In genomic region chrX:70552174-70552704, GRCh38 we compare ENCODE assay signal across 18 cellular contexts.
A peak's percentile ranks its signal among the peaks of the same experiment; 100 is the strongest.
DNase-seq lines count a peak whose midpoint lies in the region; ATAC-seq, FAIRE-seq and TF ChIP-seq lines count a peak whose summit lies in the region.
"Had no signal": no experiment of that assay in that cellular context is flagged by ENCODE, and none has a peak within 500 bp of the region (broad histone marks: within the 10 kb centered on the region; RNA-seq: fewer than 3 reads in every experiment).

No MANE protein-coding gene starts in this region.

- TF ChIP-seq POLR2A in NB4 (IDR thresholded peaks at IDR 0.05; ENCODE audit: extremely low read depth, insufficient read length) (no peak), body of pancreas (IDR thresholded peaks at IDR 0.05) (peak in 1 of 3 donors; percentile 16)

- POLR2A ChIA-PET in HEK293 (lab: Yijun Ruan, JAX): no interaction called here

- H3K9me3 ChIP-seq in HEK293 (ENCODE audit: control insufficient read depth, insufficient read depth, low read depth, low read length): no peaks in the 10 kb centered on the region
- H3K9me3 ChIP-seq in body of pancreas: no peaks in the 10 kb centered on the region
- no peaks in the 10 kb centered on the region for H3K9me3 ChIP-seq in pancreas

- H3K4me1 ChIP-seq in HEK293 (ENCODE audit: control insufficient read depth, insufficient read depth, low read length): no peaks in the 10 kb centered on the region
- H3K4me1 ChIP-seq in body of pancreas: peaks cover 28% of the 10 kb centered on the region
- H3K4me1 ChIP-seq in pancreas: peaks cover 3 to 14% (median 13%) of the 10 kb centered on the region in 3 donors

- peak; percentile 34 for FAIRE-seq in pancreas (lab: Jason Lieb, UNC)
- FAIRE-seq: HepG2 had no signal

- H3K27me3 ChIP-seq in body of pancreas (no peaks in the 10 kb centered on the region), pancreas (no peaks in the 10 kb centered on the region)

- peak; percentile 45 for ATAC-seq in body of pancreas
- peak in 2 of 4 donors; percentile 37 to 59 for ATAC-seq in pancreas
- ATAC-seq in left ventricle myocardium superior: no peak
- ATAC-seq: HepG2, T-cell had no signal

- DNase-seq in NB4 (ENCODE audit: low read depth) (peak; percentile 11), body of pancreas (peak in 1 of 4 donors; percentile 13), pancreas (peak in 1 of 6 donors; percentile 2), cortex of kidney (lab: John Stamatoyannopoulos, UW) (no peak), left ventricle myocardium superior (no peak)
- DNase-seq in activated CD4-positive, alpha-beta T cell treated with anti-CD3 and anti-CD28 coated beads, Interleukin-2, amount 50 U/mL, for 4 hours: no peak
- DNase-seq: EL, H7, Karpas-422, NCI-H1048, NCI-H1694, NCI-H2107, NCI-H345, NCI-H748 treated with DMSO at 0.1 percent for 48 hours, T-cell had no signal

- H3K4me3 ChIP-seq in HEK293 (ENCODE audit: low read depth, low read length): no peak overlapping the region
- H3K4me3 ChIP-seq in NB4 (ENCODE audit: low read depth, low read length): no peak overlapping the region
- no peak overlapping the region for H3K4me3 ChIP-seq in body of pancreas
- H3K4me3 ChIP-seq in pancreas: peak overlapping the region in 2 of 4 donors; percentile 6 to 14

- 7 to 18% methylated on average over 6 of the region's 6 CpGs for WGBS in body of pancreas, 2 donors
- WGBS in pancreas, 2 donors: 20 to 25% methylated on average over 6 of the region's 6 CpGs

- CTCF ChIA-PET in HEK293 (lab: Yijun Ruan, JAX): interaction anchor here (0.9 to 5.2 kb wide), 2 partner anchors 8 to 99 kb away, joined by 3 to 48 read pairs; no protein-coding TSS in a partner anchor

- intact Hi-C loops in body of pancreas (cut with DNase I) (loop anchor here (10.0 kb wide), 1 partner anchor 97 kb away; no protein-coding TSS in a partner anchor), pancreas (cut with DNase I) (loop anchor here in 1 of 3 donors (10.0 kb wide), 1 partner anchor 107 kb away; the partner anchor contains the start of gene DLG3), left ventricle myocardium superior (cut with micrococcal nuclease) (no loop called here)

- H3K36me3 ChIP-seq in HEK293 (ENCODE audit: control insufficient read depth in 2 of 2, insufficient read depth in 1 of 2, low read length in 2 of 2) (no peaks in the 10 kb centered on the region), body of pancreas (replicated peaks in 1 of 2; ENCODE audit: insufficient read depth in 1 of 2, low read depth in 2 of 2) (no peaks in the 10 kb centered on the region), pancreas (no peaks in the 10 kb centered on the region)

- TF ChIP-seq CTCF in HEK293 (tag by site-specific recombination; IDR thresholded peaks at IDR 0.05): no peak
- no peak for TF ChIP-seq CTCF in NB4 (IDR thresholded peaks at IDR 0.05; ENCODE audit: low read depth, low read length)
- no peak for TF ChIP-seq CTCF in body of pancreas (IDR thresholded peaks at IDR 0.05)
- no peak for TF ChIP-seq CTCF in pancreas (IDR thresholded peaks at IDR 0.05)

- no peak overlapping the region for H3K27ac ChIP-seq in HEK293 (ENCODE audit: extremely low read depth, low read depth, low read length)
- peak overlapping the region in 3 of 4 donors; percentile 51 to 76 (median 62) for H3K27ac ChIP-seq in body of pancreas
- peak overlapping the region in 2 of 4 donors; percentile 23 to 30 for H3K27ac ChIP-seq in pancreas
- H3K27ac ChIP-seq: RWPE1 had no signal

TF ChIP-seq in HEK293, 187 proteins besides CTCF, POLR2A, EP300 and RAD21:
- TF ChIP-seq KLF10 (tag by site-specific recombination; IDR thresholded peaks at IDR 0.05) (no peak), HOXA7 (CRISPR knock-in tag; IDR thresholded peaks at IDR 0.05; ENCODE audit: borderline replicate concordance) (no peak), ZBTB44 (tag by site-specific recombination; IDR thresholded peaks at IDR 0.05) (no peak), INSM2 (tag by site-specific recombination; IDR thresholded peaks at IDR 0.05) (no peak), OVOL3 (tag by site-specific recombination; IDR thresholded peaks at IDR 0.05) (no peak), ZNF548 (tag by site-specific recombination; IDR thresholded peaks at IDR 0.05) (no peak), ZNF221 (tag by site-specific recombination; IDR thresholded peaks at IDR 0.05; ENCODE audit: borderline replicate concordance) (no peak), PRDM6 (tag by site-specific recombination; IDR thresholded peaks at IDR 0.05) (peak; percentile 52; the same call in 1 of the 2 replicates)
TF ChIP-seq in HEK293: peak in this region for 1.
